In genomic region chr2:168434164-168434563, GRCh38 we compare ENCODE assay signal across 9 cellular contexts. TPM values are rescaled to one million over a fixed set of nuclear protein-coding genes. Genes with fewer than 3 reads are reported as not detected.
DNase-seq lines count a peak whose midpoint lies in the region; ATAC-seq and TF ChIP-seq lines count a peak whose summit lies in the region.
"Had no signal": no experiment of that assay in that cellular context is flagged by ENCODE, and none has a peak within 500 bp of the region (broad histone marks: within the 10 kb centered on the region; RNA-seq: fewer than 3 reads in every experiment).

No MANE protein-coding gene starts in this region.

- no peak overlapping the region for H4K8ac ChIP-seq in trophoblast cell (ENCODE audit: low read depth, low read length)

- no peaks in the 10 kb centered on the region for H3K79me1 ChIP-seq in trophoblast cell (ENCODE audit: low read length)

- no peak for ATAC-seq in HG02973 (IDR thresholded peaks at IDR 0.05; ENCODE audit: unreplicated experiment)

- peak; percentile 97 for DNase-seq in COLO668 (lab: John Stamatoyannopoulos, UW; ENCODE audit: unreplicated experiment)
- DNase-seq in NCI-H128 (lab: John Stamatoyannopoulos, UW; ENCODE audit: unreplicated experiment) = peak; percentile 68
- peak; percentile 40 for DNase-seq in NCI-H774 (lab: John Stamatoyannopoulos, UW)
- peak; percentile 2 for DNase-seq in effector CD8-positive, alpha-beta T cell (lab: John Stamatoyannopoulos, UW)
- no peak for DNase-seq in activated CD4-positive, CD25-positive, alpha-beta regulatory T cell (lab: John Stamatoyannopoulos, UW)
- DNase-seq in trophoblast cell = no peak
- DNase-seq in GM10266 (ENCODE audit: extremely low spot score) = no peak

- no peak overlapping the region for H4K91ac ChIP-seq in trophoblast cell (ENCODE audit: low read depth, low read length)

- no peak overlapping the region for H2AK5ac ChIP-seq in trophoblast cell (ENCODE audit: low read length)

- no peak overlapping the region for H2BK12ac ChIP-seq in trophoblast cell (ENCODE audit: low read length)

- no peak overlapping the region for H3K4ac ChIP-seq in trophoblast cell (ENCODE audit: low read depth, low read length)

- no peaks in the 10 kb centered on the region for H3K79me2 ChIP-seq in trophoblast cell (ENCODE audit: control insufficient read depth, insufficient read depth, low read length, poor library complexity)

- no peak overlapping the region for H2BK5ac ChIP-seq in trophoblast cell (ENCODE audit: low read depth, low read length, poor library complexity)

- no peak overlapping the region for H2AFZ ChIP-seq in trophoblast cell (ENCODE audit: insufficient read depth, low read length, poor library complexity)

- H3K14ac ChIP-seq in trophoblast cell (ENCODE audit: low read length) = no peak overlapping the region

- no CpG with 5 or more reads among the region's 2 CpGs for WGBS in trophoblast cell (ENCODE audit: extremely low coverage, insufficient coverage, insufficient read length)

- no peak overlapping the region for H2BK120ac ChIP-seq in trophoblast cell (ENCODE audit: insufficient read depth, low read length, poor library complexity)

- no peak overlapping the region for H3K4me3 ChIP-seq in trophoblast cell (ENCODE audit: low read depth, low read length)
- H3K4me3 ChIP-seq: BLaER1 had no signal

- no peak overlapping the region for H3K23ac ChIP-seq in trophoblast cell (ENCODE audit: low read length)

- no peak overlapping the region for H3K9ac ChIP-seq in trophoblast cell (ENCODE audit: low read length)
- H3K9ac ChIP-seq: BLaER1 had no signal

- TF ChIP-seq CTCF in GM10266 (IDR thresholded peaks at IDR 0.05; ENCODE audit: control insufficient read depth, insufficient read depth, low read depth, missing control alignments) = no peak

- peaks cover 0 to 1% of the 10 kb centered on the region in 2 experiments for H3K4me1 ChIP-seq in trophoblast cell (ENCODE audit: control insufficient read depth in 1 of 2, insufficient read depth in 2 of 2, low read length in 2 of 2)
- H3K4me1 ChIP-seq: BLaER1 had no signal

- H3K27me3 ChIP-seq in trophoblast cell (ENCODE audit: insufficient read depth, low read length) = no peaks in the 10 kb centered on the region
- H3K27me3 ChIP-seq: BLaER1 had no signal

- H3K18ac ChIP-seq in trophoblast cell (ENCODE audit: low read length) = no peak overlapping the region

- no peaks in the 10 kb centered on the region for H3K36me3 ChIP-seq in trophoblast cell (ENCODE audit: control insufficient read depth in 1 of 2, insufficient read depth in 2 of 2, low read length in 2 of 2)
- H3K36me3 ChIP-seq: BLaER1 had no signal

- H3K4me2 ChIP-seq in trophoblast cell (ENCODE audit: low read length) = no peak overlapping the region
- H3K4me2 ChIP-seq: BLaER1 had no signal

- no peak overlapping the region for H4K12ac ChIP-seq in trophoblast cell (ENCODE audit: low read depth, low read length)

- peaks cover 2% of the 10 kb centered on the region for H3K9me3 ChIP-seq in trophoblast cell (ENCODE audit: insufficient read depth, low read depth, low read length)
- H3K9me3 ChIP-seq: BLaER1 had no signal

- no peak overlapping the region for H3K27ac ChIP-seq in trophoblast cell (ENCODE audit: low read depth, low read length)
- H3K27ac ChIP-seq: BLaER1 had no signal

RNA-seq across cellular contexts. Expression of gene CERS6, which starts 21.9 kb away (rescaled TPM):
- 20.5 and 21.1 TPM in 2 replicates for polyA plus RNA-seq in trophoblast cell (2013)

Comparison
In these comparisons a context has a peak if more than half of its experiments do, and no peak if none do; other contexts are left out.
1. DNase-seq: peak in COLO668 (single experiment), NCI-H128 (single experiment), NCI-H774 (single experiment) and effector CD8-positive, alpha-beta T cell (single experiment); none in activated CD4-positive, CD25-positive, alpha-beta regulatory T cell (0 of 4), trophoblast cell (0 of 2) and GM10266 (single experiment).